ENCODE assay signal across 8 cellular contexts in the genomic region with DNA sequence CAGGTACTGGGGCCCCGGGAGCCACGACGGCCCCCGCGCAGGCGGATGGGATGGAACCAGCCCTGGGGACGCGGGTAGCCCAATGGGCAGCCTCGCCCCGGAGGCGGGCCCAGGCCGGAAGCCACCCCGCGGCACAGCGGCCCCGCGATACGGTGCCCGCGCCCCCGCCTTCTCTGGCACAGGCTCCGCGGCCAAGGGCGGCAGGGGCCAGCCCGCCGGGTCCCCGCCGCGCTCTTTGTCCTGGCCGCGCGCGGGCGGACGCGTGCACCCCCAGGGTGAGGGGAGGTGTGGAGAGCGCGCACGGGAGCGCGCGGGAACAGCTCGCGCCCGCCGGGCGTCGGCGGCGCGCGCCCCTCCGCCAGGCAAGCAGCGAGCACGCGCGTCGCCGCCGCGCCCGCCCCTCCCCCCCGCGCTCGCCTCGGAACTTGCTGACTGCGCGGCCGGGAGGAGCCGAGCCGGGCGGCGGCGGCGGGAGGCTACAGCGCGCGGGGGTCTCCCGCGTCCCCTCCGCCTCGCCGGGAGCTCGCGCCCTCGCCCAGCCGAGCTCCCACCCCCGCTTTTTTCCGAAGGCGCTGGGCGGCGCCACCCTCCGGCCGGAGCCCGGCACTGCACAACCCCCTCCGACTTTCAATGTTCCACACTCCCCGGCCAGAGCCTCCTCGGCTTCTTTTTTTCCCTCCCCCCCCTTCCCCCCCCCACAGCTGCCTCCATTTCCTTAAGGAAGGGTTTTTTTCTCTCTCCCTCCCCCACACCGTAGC. TPM values are rescaled to one million over a fixed set of nuclear protein-coding genes. Genes with fewer than 3 reads are reported as not detected.
A peak's percentile ranks its signal among the peaks of the same experiment; 100 is the strongest.
DNase-seq lines count a peak whose midpoint lies in the region; ATAC-seq and TF ChIP-seq lines count a peak whose summit lies in the region.

TSS of gene UBE2E3 (plus strand) at position 421 of the 758 bp plus-strand sequence. CDS start 1,438 bp downstream, outside the sequence.

- peaks cover 5% of the 10 kb centered on the region for H3K36me3 ChIP-seq in A673 (ENCODE audit: insufficient read depth, low read length, poor library complexity, severe bottlenecking)

- peak within 1 kb of the TSS; percentile 68 for H3K4me3 ChIP-seq in A673 (ENCODE audit: low read depth, low read length, poor library complexity, severe bottlenecking)

- no TSS peak for BruUV-seq in A673 (replicated peaks; lab: Mats Ljungman, UMichigan)

- ATAC-seq in GM18517 (IDR thresholded peaks at IDR 0.05; ENCODE audit: unreplicated experiment) (peak; percentile 74), HG03039 (IDR thresholded peaks at IDR 0.05; ENCODE audit: unreplicated experiment) (peak; percentile 75)

- H3K27ac ChIP-seq in A673 (ENCODE audit: low read depth, low read length, poor library complexity, severe bottlenecking) (peak within 1 kb of the TSS; percentile 78), cingulate gyrus (ENCODE audit: low read depth, low read length) (peak within 1 kb of the TSS; percentile 93), layer of hippocampus (ENCODE audit: low read depth, low read length) (peak within 1 kb of the TSS; percentile 87)

- no peaks in the 10 kb centered on the region for H3K9me3 ChIP-seq in A673 (ENCODE audit: low read depth, low read length, poor library complexity, severe bottlenecking)

- peaks cover 23% of the 10 kb centered on the region for H3K4me1 ChIP-seq in A673 (ENCODE audit: insufficient read depth, low read length, poor library complexity, severe bottlenecking)

- peak; percentile 66 for TF ChIP-seq CTCF in A673 (conservative IDR thresholded peaks at IDR 0.05; ENCODE audit: low read depth, low read length)

- H3K27me3 ChIP-seq in A673 (replicated peaks; ENCODE audit: insufficient read depth, low read depth, low read length, poor library complexity) (no peaks in the 10 kb centered on the region), layer of hippocampus (ENCODE audit: control insufficient read depth, insufficient read depth, low read length) (no peaks in the 10 kb centered on the region)

- CTCF ChIA-PET in A673 (lab: Charles Lee) = interaction anchor here (0.6 to 0.8 kb wide), 5 partner anchors 10 to 856 kb away, joined by 3 to 6 read pairs (median 3); no protein-coding TSS in a partner anchor

- intact Hi-C loops in A673 (cut with micrococcal nuclease; ENCODE audit: unreplicated experiment) = loop anchor here (2.0 to 5.0 kb wide), 2 partner anchors 72 to 856 kb away; no protein-coding TSS in a partner anchor

- POLR2A ChIA-PET in A673 (lab: Charles Lee; ENCODE audit: low non-redundant PET) = interaction anchor here (0.6 kb wide), 1 partner anchor 15 kb away, joined by 9 read pairs; no protein-coding TSS in a partner anchor

- DNase-seq in A673 (ENCODE audit: low spot score) = peak; percentile 88
- DNase-seq in NCI-H226 = peak; percentile 57
- DNase-seq in activated CD4-positive, alpha-beta T cell treated with anti-CD3 and anti-CD28 coated beads for 4 hours = peak; percentile 75 to 76
- peak; percentile 63 to 70 for DNase-seq in stimulated activated CD4-positive, alpha-beta T cell treated with anti-CD3 and anti-CD28 coated beads, Interleukin-1b, Interleukin-23, amount 100 ng/mL, for 4 hours (ENCODE audit: low read depth in 2 of 2)

RNA-seq across cellular contexts. Expression of gene UBE2E3, which starts in this region (rescaled TPM):
- total RNA-seq in A673 (2021) = 93.1 and 103 TPM in 2 replicates

Comparison
In these comparisons a context has a peak if more than half of its experiments do, and no peak if none do; other contexts are left out.
1. Peak in every context shown above with its lines: DNase-seq, ATAC-seq, H3K4me3 ChIP-seq and H3K27ac ChIP-seq.